In genomic region chr2:239309398-239310245, GRCh38 we compare ENCODE assay signal across 11 cellular contexts.
DNase-seq lines count a peak whose midpoint lies in the region; ATAC-seq, FAIRE-seq and TF ChIP-seq lines count a peak whose summit lies in the region.
"Had no signal": no experiment of that assay in that cellular context is flagged by ENCODE, and none has a peak within 500 bp of the region (broad histone marks: within the 10 kb centered on the region; RNA-seq: fewer than 3 reads in every experiment).

No MANE protein-coding gene starts in this region.

- H3K4me1 ChIP-seq in HepG2 (ENCODE audit: insufficient read depth, low read length): no peaks in the 10 kb centered on the region

- H3K9ac ChIP-seq in HepG2 (ENCODE audit: insufficient read depth, low read depth, low read length): no peak overlapping the region

- H3K4me3 Mint-ChIP-seq in chondrocyte (ENCODE audit: unreplicated experiment): no peak overlapping the region
- H3K4me3 Mint-ChIP-seq: activated T-helper 1 cell treated with anti-CD3 and anti-CD28 coated beads, Interleukin-12 subunit alpha, Interleukin-12 subunit beta, Interleukin-2, Interleukin-4 antibody, amounts not matched to agents 30 ng/mL and 10 ng/mL and 1 ng/mL, durations not matched to agents 14 hours and 24 hours and 36 hours had no signal

- H3K36me3 ChIP-seq in HepG2 (replicated peaks in 1 of 2; ENCODE audit: control insufficient read depth in 1 of 2, insufficient read depth in 2 of 2, low read length in 2 of 2): peaks cover 0 to 3% of the 10 kb centered on the region in 2 experiments; a peak in 1 of 5 replicates

- H3K27ac ChIP-seq in HepG2 (ENCODE audit: extremely low read length, insufficient read depth, low read length): no peak overlapping the region

- no peaks in the 10 kb centered on the region for H3K9me3 ChIP-seq in HepG2 (ENCODE audit: low read length)

- H3K4me2 ChIP-seq in HepG2 (ENCODE audit: low read depth, low read length): no peak overlapping the region

- peaks cover 39% of the 10 kb centered on the region; the same call in 1 of the 2 replicates for H4K20me1 ChIP-seq in HepG2 (ENCODE audit: insufficient read depth, low read length)

- no peak overlapping the region for H3K27ac Mint-ChIP-seq in chondrocyte (ENCODE audit: unreplicated experiment)
- H3K27ac Mint-ChIP-seq: activated T-helper 1 cell treated with anti-CD3 and anti-CD28 coated beads, Interleukin-12 subunit alpha, Interleukin-12 subunit beta, Interleukin-2, Interleukin-4 antibody, amounts not matched to agents 30 ng/mL and 10 ng/mL and 1 ng/mL, durations not matched to agents 14 hours and 24 hours and 36 hours had no signal

- BruUV-seq in HepG2 (replicated peaks; lab: Mats Ljungman, UMichigan): no TSS peak

- CTCF ChIA-PET in HepG2 (lab: Yijun Ruan, JAX; ENCODE audit: low intra/inter-chr PET ratio, low total read pairs): no interaction called here

- FAIRE-seq in HepG2 (lab: Jason Lieb, UNC): no peak
- no peak for FAIRE-seq in GM19239 (lab: Jason Lieb, UNC)

- ATAC-seq in HepG2: no peak
- ATAC-seq in HG03378 (IDR thresholded peaks at IDR 0.05; ENCODE audit: unreplicated experiment): no peak
- no peak for ATAC-seq in GM21529 (IDR thresholded peaks at IDR 0.05; ENCODE audit: unreplicated experiment)
- ATAC-seq in HG02571 (IDR thresholded peaks at IDR 0.05; ENCODE audit: unreplicated experiment): no peak

- no peak for TF ChIP-seq RAD21 in HepG2 (CRISPR knock-in tag; IDR thresholded peaks at IDR 0.05)

- no peak for TF ChIP-seq POLR2A in HepG2 (IDR thresholded peaks at IDR 0.05; ENCODE audit: insufficient read depth in 1 of 2, low read depth in 2 of 2, low read length in 2 of 2)

- in situ Hi-C loops in HepG2 (cut with HindIII; ENCODE audit: extremely low pct_ligation_motif_present, low pct_unique_long_range_greater_than_20kb): no loop called here

- H3K4me3 ChIP-seq in HFF-Myc (replicated peaks; ENCODE audit: low read depth, low read length): peak overlapping the region; percentile 30
- no peak overlapping the region for H3K4me3 ChIP-seq in HepG2 (replicated peaks in 1 of 3; ENCODE audit: insufficient read depth in 1 of 3, low read depth in 2 of 3, low read length in 3 of 3)

- TF ChIP-seq CTCF in HFF-Myc (IDR thresholded peaks at IDR 0.05; ENCODE audit: low read depth, low read length, missing control alignments): no peak
- TF ChIP-seq CTCF in chondrocyte (IDR thresholded peaks at IDR 0.05): no peak
- no peak for TF ChIP-seq CTCF in HepG2 (CRISPR knock-in tag; IDR thresholded peaks at IDR 0.05)

- peaks cover 3% of the 10 kb centered on the region for H3K36me3 Mint-ChIP-seq in chondrocyte (ENCODE audit: low read depth)

- peaks cover 38% of the 10 kb centered on the region for H3K79me2 ChIP-seq in HepG2 (ENCODE audit: insufficient read depth, low read length)

- H3K9me3 Mint-ChIP-seq in chondrocyte (ENCODE audit: low read depth): peaks cover 5% of the 10 kb centered on the region
- H3K9me3 Mint-ChIP-seq: activated T-helper 1 cell treated with anti-CD3 and anti-CD28 coated beads, Interleukin-12 subunit alpha, Interleukin-12 subunit beta, Interleukin-2, Interleukin-4 antibody, amounts not matched to agents 30 ng/mL and 10 ng/mL and 1 ng/mL, durations not matched to agents 14 hours and 24 hours and 36 hours had no signal

- TF ChIP-seq EP300 in HepG2 (IDR thresholded peaks at IDR 0.05; ENCODE audit: low read depth in 2 of 2, low read length in 2 of 2) (no peak), HepG2 (CRISPR knock-in tag; IDR thresholded peaks at IDR 0.05; ENCODE audit: borderline replicate concordance) (no peak)

- H3K27me3 Mint-ChIP-seq in chondrocyte (ENCODE audit: low read depth): no peaks in the 10 kb centered on the region

- 94% methylated on average over 15 of the region's 18 CpGs for WGBS in HepG2 (ENCODE audit: low lambda C conversion rate)

- H3K27me3 ChIP-seq in HepG2 (ENCODE audit: control insufficient read depth in 1 of 2, insufficient read depth in 2 of 2, low read length in 2 of 2): no peaks in the 10 kb centered on the region

- POLR2A ChIA-PET in HepG2 (lab: Yijun Ruan, JAX): no interaction called here

- no peak overlapping the region for H2AFZ ChIP-seq in HepG2 (ENCODE audit: low read length)

- intact Hi-C loops in HepG2 (cut with micrococcal nuclease; ENCODE audit: unreplicated experiment): no loop called here

- peaks cover 20% of the 10 kb centered on the region for H3K4me1 Mint-ChIP-seq in chondrocyte (ENCODE audit: low read depth)

- DNase-seq in HFF-Myc (ENCODE audit: extremely low read depth, low read depth): no peak
- DNase-seq in chondrocyte (ENCODE audit: low spot score): peak; percentile 77
- no peak for DNase-seq in HepG2 (ENCODE audit: low spot score)
- peak; percentile 9 for DNase-seq in stimulated activated CD8-positive, alpha-beta memory T cell treated with anti-CD3 and anti-CD28 coated beads, Interleukin-4, amount 100 ng/mL, for 48 hours
- DNase-seq in GM19239 (ENCODE audit: insufficient read length, low spot score): no peak
- DNase-seq: mesendoderm, NCI-H2171 treated with DMSO at 0.1 percent for 48 hours had no signal

TF ChIP-seq in HepG2, 621 proteins besides CTCF, POLR2A, EP300 and RAD21:
- TF ChIP-seq NFKBIZ (CRISPR knock-in tag; IDR thresholded peaks at IDR 0.05) (no peak), ZNF737 (CRISPR knock-in tag; IDR thresholded peaks at IDR 0.05; ENCODE audit: borderline replicate concordance) (0 out of 2 replicates have a peak, but pooled peaks have one; percentile 39)

Comparison
In these comparisons a context has a peak if more than half of its experiments do, and no peak if none do; other contexts are left out.
1. DNase-seq: peak in chondrocyte (single experiment) and stimulated activated CD8-positive, alpha-beta memory T cell treated with anti-CD3 and anti-CD28 coated beads, Interleukin-4, amount 100 ng/mL, for 48 hours (single experiment); none in HFF-Myc (single experiment), HepG2 (single experiment) and GM19239 (single experiment).